ENCODE assay signal across 17 cellular contexts in genomic region chr17:12252442-12252841, GRCh38.
DNase-seq lines count a peak whose midpoint lies in the region; ATAC-seq and TF ChIP-seq lines count a peak whose summit lies in the region.
"Had no signal": no experiment of that assay in that cellular context is flagged by ENCODE, and none has a peak within 500 bp of the region (broad histone marks: within the 10 kb centered on the region; RNA-seq: fewer than 3 reads in every experiment).

No MANE protein-coding gene starts in this region.

- H3K9ac ChIP-seq in iPS-15b (ENCODE audit: low read depth, low read length): peak overlapping the region; percentile 32

- H3K4me3 Mint-ChIP-seq in naive thymus-derived CD8-positive, alpha-beta T cell: no peak overlapping the region
- H3K4me3 Mint-ChIP-seq: CD14-positive monocyte; CD8-positive, alpha-beta T cell; H9 had no signal

- H3K9me3 ChIP-seq in right atrium auricular region (no peaks in the 10 kb centered on the region), cardiac muscle cell (ENCODE audit: low read depth) (no peaks in the 10 kb centered on the region), iPS-15b (ENCODE audit: control insufficient read depth, insufficient read depth, low read length) (no peaks in the 10 kb centered on the region)

- H3K27ac Mint-ChIP-seq in naive thymus-derived CD8-positive, alpha-beta T cell: no peak overlapping the region
- H3K27ac Mint-ChIP-seq: CD8-positive, alpha-beta T cell had no signal

- H3K36me3 Mint-ChIP-seq in naive thymus-derived CD8-positive, alpha-beta T cell: no peaks in the 10 kb centered on the region
- H3K36me3 Mint-ChIP-seq: CD14-positive monocyte; CD8-positive, alpha-beta T cell had no signal

- H3K4me3 ChIP-seq in right atrium auricular region (no peak overlapping the region), cardiac muscle cell (no peak overlapping the region), iPS-15b (ENCODE audit: low read depth, low read length) (no peak overlapping the region)

- POLR2A ChIA-PET in naive thymus-derived CD8-positive, alpha-beta T cell (lab: Charles Lee): no interaction called here

- no peaks in the 10 kb centered on the region for H3K27me3 ChIP-seq in right atrium auricular region
- no peaks in the 10 kb centered on the region for H3K27me3 ChIP-seq in cardiac muscle cell
- H3K27me3 ChIP-seq in iPS-15b (ENCODE audit: control insufficient read depth, insufficient read depth, low read length): no peaks in the 10 kb centered on the region

- H3K4me1 ChIP-seq in right atrium auricular region (peaks cover 0 to 23% of the 10 kb centered on the region in 2 donors), cardiac muscle cell (ENCODE audit: low read depth) (peaks cover 41% of the 10 kb centered on the region), iPS-15b (ENCODE audit: control insufficient read depth, insufficient read depth, low read length) (no peaks in the 10 kb centered on the region)

- peaks cover 0 to 1% (median 0%) of the 10 kb centered on the region in 4 donors for H3K4me1 Mint-ChIP-seq in naive thymus-derived CD8-positive, alpha-beta T cell
- H3K4me1 Mint-ChIP-seq: CD14-positive monocyte had no signal

- DNase-seq in Right ventricle myocardium inferior (ENCODE audit: missing footprints) (no peak), right atrium auricular region (ENCODE audit: low spot score) (no peak), cardiac muscle cell (ENCODE audit: low read depth in 1 of 2, low spot score in 1 of 2) (peak in 1 of 2 donors; percentile 77), retina (no peak), LoVo (ENCODE audit: low spot score) (no peak)
- DNase-seq in stimulated activated CD8-positive, alpha-beta memory T cell treated with anti-CD3 and anti-CD28 coated beads, Interleukin-4, amount 100 ng/mL, for 48 hours: no peak
- DNase-seq in naive thymus-derived CD8-positive, alpha-beta T cell: no peak
- DNase-seq: CD8-positive, alpha-beta T cell; COR-L47; DMS153; DMS79 treated with DMSO at 0.1 percent for 48 hours; EL; GOT3; H9 had no signal

- no peaks in the 10 kb centered on the region for H3K36me3 ChIP-seq in right atrium auricular region
- H3K36me3 ChIP-seq in cardiac muscle cell: no peaks in the 10 kb centered on the region
- no peaks in the 10 kb centered on the region for H3K36me3 ChIP-seq in iPS-15b (ENCODE audit: control insufficient read depth, insufficient read depth, low read length)

- intact Hi-C loops in Right ventricle myocardium inferior (cut with DNase I): loop anchor here (10.0 kb wide), 1 partner anchor 752 kb away; no protein-coding TSS in a partner anchor

- H3K27ac ChIP-seq in right atrium auricular region (peak overlapping the region in 1 of 2 donors; percentile 48), cardiac muscle cell (peak overlapping the region; percentile 92)
- H3K27ac ChIP-seq: 22Rv1 had no signal

- peak; percentile 61 for ATAC-seq in Right ventricle myocardium inferior
- ATAC-seq in naive thymus-derived CD8-positive, alpha-beta T cell: no peak
- ATAC-seq: CD8-positive, alpha-beta T cell had no signal

- peaks cover 0 to 41% (median 7%) of the 10 kb centered on the region in 5 donors for H3K27me3 Mint-ChIP-seq in naive thymus-derived CD8-positive, alpha-beta T cell

- no peak for TF ChIP-seq CTCF in right atrium auricular region (IDR thresholded peaks at IDR 0.05)
- no peak for TF ChIP-seq CTCF in cardiac muscle cell (IDR thresholded peaks at IDR 0.05; ENCODE audit: low read depth, low read length)

- no peaks in the 10 kb centered on the region for H3K9me3 Mint-ChIP-seq in naive thymus-derived CD8-positive, alpha-beta T cell
- H3K9me3 Mint-ChIP-seq: CD8-positive, alpha-beta T cell; H9 had no signal
